Comparison of ENCODE assay signal across 14 cellular contexts in genomic region chr17:11178576-11178975, GRCh38.
A peak's percentile ranks its signal among the peaks of the same experiment; 100 is the strongest.
DNase-seq lines count a peak whose midpoint lies in the region; ATAC-seq, FAIRE-seq and TF ChIP-seq lines count a peak whose summit lies in the region.
"Had no signal": no experiment of that assay in that cellular context is flagged by ENCODE, and none has a peak within 500 bp of the region (broad histone marks: within the 10 kb centered on the region; RNA-seq: fewer than 3 reads in every experiment).

No MANE protein-coding gene starts in this region.

- H3K79me1 ChIP-seq in H1 (ENCODE audit: low read depth, low read length) = no peaks in the 10 kb centered on the region

- CTCF ChIA-PET in Caco-2 (lab: Charles Lee) = interaction anchor here (0.6 kb wide), 1 partner anchor 184 kb away, joined by 4 read pairs; no protein-coding TSS in a partner anchor
- CTCF ChIA-PET in H1 (lab: Charles Lee; ENCODE audit: partially characterized antibody) = interaction anchor here (1.4 kb wide), 1 partner anchor 34 kb away, joined by 4 read pairs; no protein-coding TSS in a partner anchor

- no peak overlapping the region for H2AK5ac ChIP-seq in H1 (ENCODE audit: low read depth, low read length)

- H3K23ac ChIP-seq in H1 (ENCODE audit: insufficient read length) = no peak overlapping the region

- TF ChIP-seq CTCF in Caco-2 (IDR thresholded peaks at IDR 0.05; ENCODE audit: insufficient read depth in 1 of 2, low read depth in 1 of 2, low read length in 1 of 2, severe bottlenecking in 1 of 2, unreplicated experiment in 1 of 2) (no peak), H1 (IDR thresholded peaks at IDR 0.05; ENCODE audit: control extremely low read depth in 1 of 3, insufficient read depth in 1 of 3, low read depth in 1 of 3, low read length in 3 of 3) (no peak), mucosa of descending colon (IDR thresholded peaks at IDR 0.05) (no peak)

- no peak overlapping the region for H2BK5ac ChIP-seq in H1 (ENCODE audit: low read depth, low read length)

- ATAC-seq in mucosa of descending colon = peak; percentile 46
- ATAC-seq: GM23338 had no signal

- no peak for TF ChIP-seq POLR2A in H1 (IDR thresholded peaks at IDR 0.05; ENCODE audit: control extremely low read depth in 1 of 2, low read depth in 2 of 2, low read length in 2 of 2)

- no peaks in the 10 kb centered on the region for H3K9me3 Mint-ChIP-seq in Caco-2 (ENCODE audit: unreplicated experiment)
- H3K9me3 Mint-ChIP-seq in activated T-cell treated with anti-CD3 and anti-CD28 coated beads, Interleukin-2, amount 50 U/mL, for 24 hours = no peaks in the 10 kb centered on the region

- no peaks in the 10 kb centered on the region for H3K4me1 Mint-ChIP-seq in Caco-2 (ENCODE audit: low read depth, unreplicated experiment)
- H3K4me1 Mint-ChIP-seq in activated T-cell treated with anti-CD3 and anti-CD28 coated beads, Interleukin-2, amount 50 U/mL, for 24 hours (ENCODE audit: low read depth) = no peaks in the 10 kb centered on the region
- H3K4me1 Mint-ChIP-seq: GM23338 had no signal

- H2BK20ac ChIP-seq in H1 (ENCODE audit: low read length) = no peak overlapping the region

- no peak overlapping the region for H2BK120ac ChIP-seq in H1 (replicated peaks; ENCODE audit: low read depth, low read length)

- H3K36me3 ChIP-seq in Caco-2 (ENCODE audit: control insufficient read depth, insufficient read depth, low read length) = no peaks in the 10 kb centered on the region
- no peaks in the 10 kb centered on the region for H3K36me3 ChIP-seq in H1 (ENCODE audit: control insufficient read depth in 2 of 4, insufficient read depth in 4 of 4, low read length in 3 of 4)
- H3K36me3 ChIP-seq in mucosa of descending colon (ENCODE audit: low read depth) = no peaks in the 10 kb centered on the region
- H3K36me3 ChIP-seq: BLaER1 treated with 17β-estradiol and CSF1 and Interleukin-3, amounts not matched to agents 10 nM and 100 nM had no signal

- intact Hi-C loops in Caco-2 (cut with micrococcal nuclease; ENCODE audit: unreplicated experiment) (loop anchor here (5.0 kb wide), 1 partner anchor 64 kb away; the partner anchor contains the start of gene SHISA6), mucosa of descending colon (cut with DNase I, micrococcal nuclease) (no loop called here)

- no peak for TF ChIP-seq EP300 in H1 (IDR thresholded peaks at IDR 0.05; ENCODE audit: borderline replicate concordance in 1 of 2, low read depth in 2 of 2, low read length in 2 of 2)

- H3K27me3 Mint-ChIP-seq in Caco-2 (ENCODE audit: insufficient read depth, unreplicated experiment) = no peaks in the 10 kb centered on the region
- H3K27me3 Mint-ChIP-seq in activated T-cell treated with anti-CD3 and anti-CD28 coated beads, Interleukin-2, amount 50 U/mL, for 24 hours = no peaks in the 10 kb centered on the region
- H3K27me3 Mint-ChIP-seq: CD4-positive, alpha-beta T cell had no signal

- TF ChIP-seq RAD21 in H1 (IDR thresholded peaks at IDR 0.05 in 1 of 2, conservative IDR thresholded peaks at IDR 0.05 in 1 of 2; ENCODE audit: low read depth in 2 of 2, low read length in 2 of 2) = no peak

- H3K9ac ChIP-seq in H1 (replicated peaks in 1 of 4; ENCODE audit: extremely low read depth in 1 of 4, low read depth in 3 of 4, low read length in 3 of 4) = no peak overlapping the region
- H3K9ac ChIP-seq: BLaER1 treated with 17β-estradiol and CSF1 and Interleukin-3, amounts not matched to agents 10 nM and 100 nM had no signal

- H3K4me3 Mint-ChIP-seq in Caco-2 (ENCODE audit: unreplicated experiment) = no peak overlapping the region
- no peak overlapping the region for H3K4me3 Mint-ChIP-seq in activated T-cell treated with anti-CD3 and anti-CD28 coated beads, Interleukin-2, amount 50 U/mL, for 24 hours
- H3K4me3 Mint-ChIP-seq: CD4-positive, alpha-beta T cell; GM23338; H9 had no signal

- H4K20me1 ChIP-seq in H1 (replicated peaks in 1 of 2; ENCODE audit: control insufficient read depth in 1 of 2, insufficient read depth in 2 of 2, low read length in 2 of 2) = no peaks in the 10 kb centered on the region
- H4K20me1 ChIP-seq: BLaER1 treated with 17β-estradiol and CSF1 and Interleukin-3, amounts not matched to agents 10 nM and 100 nM had no signal

- BruUV-seq in Caco-2 (replicated peaks; lab: Mats Ljungman, UMichigan) = no TSS peak

- no peaks in the 10 kb centered on the region for H3K9me3 ChIP-seq in Caco-2
- H3K9me3 ChIP-seq in H1 (ENCODE audit: insufficient read depth in 2 of 2, low read depth in 1 of 2, low read length in 1 of 2) = no peaks in the 10 kb centered on the region
- no peaks in the 10 kb centered on the region for H3K9me3 ChIP-seq in mucosa of descending colon
- H3K9me3 ChIP-seq: BLaER1 treated with 17β-estradiol and CSF1 and Interleukin-3, amounts not matched to agents 10 nM and 100 nM had no signal

- H3K36me3 Mint-ChIP-seq in Caco-2 (ENCODE audit: insufficient read depth, unreplicated experiment) = no peaks in the 10 kb centered on the region
- no peaks in the 10 kb centered on the region for H3K36me3 Mint-ChIP-seq in activated T-cell treated with anti-CD3 and anti-CD28 coated beads, Interleukin-2, amount 50 U/mL, for 24 hours (ENCODE audit: low read depth)

- H3K4me2 ChIP-seq in H1 (ENCODE audit: insufficient read depth in 1 of 2, low read depth in 2 of 2, low read length in 2 of 2) = no peak overlapping the region
- H3K4me2 ChIP-seq: BLaER1 treated with 17β-estradiol and CSF1 and Interleukin-3, amounts not matched to agents 10 nM and 100 nM; GM23338 had no signal

- no peaks in the 10 kb centered on the region for H3K27me3 ChIP-seq in Caco-2 (replicated peaks; ENCODE audit: control insufficient read depth, insufficient read depth, low read length)
- H3K27me3 ChIP-seq in H1 (replicated peaks in 1 of 4; ENCODE audit: control insufficient read depth in 3 of 4, extremely low read depth in 1 of 4, insufficient read depth in 3 of 4, low read length in 3 of 4) = peaks cover 0 to 1% (median 0%) of the 10 kb centered on the region in 4 experiments; a peak in 1 of 7 replicates
- H3K27me3 ChIP-seq: BLaER1 treated with 17β-estradiol and CSF1 and Interleukin-3, amounts not matched to agents 10 nM and 100 nM had no signal

- H3K23me2 ChIP-seq in H1 (ENCODE audit: low read depth, low read length) = no peaks in the 10 kb centered on the region

- H3K4me3 ChIP-seq in Caco-2 (ENCODE audit: low read depth, low read length) (no peak overlapping the region), H1 (ENCODE audit: extremely low read depth in 1 of 4, insufficient read depth in 2 of 4, low read depth in 3 of 4, low read length in 4 of 4) (no peak overlapping the region), mucosa of descending colon (no peak overlapping the region)
- H3K4me3 ChIP-seq: BLaER1 treated with 17β-estradiol and CSF1 and Interleukin-3, amounts not matched to agents 10 nM and 100 nM; GM23338 had no signal

- no peak overlapping the region for H4K91ac ChIP-seq in H1 (replicated peaks; ENCODE audit: insufficient read length, low read length)

- no peak for FAIRE-seq in H1 (lab: Jason Lieb, UNC)

- no peak overlapping the region for H3K56ac ChIP-seq in H1 (replicated peaks; ENCODE audit: insufficient read length, low read depth, low read length)

- peaks cover 11% of the 10 kb centered on the region for H3K4me1 ChIP-seq in Caco-2
- H3K4me1 ChIP-seq in H1 (replicated peaks in 1 of 4; ENCODE audit: control insufficient read depth in 3 of 4, insufficient read depth in 4 of 4, low read length in 3 of 4) = peaks cover 0 to 6% (median 0%) of the 10 kb centered on the region in 4 experiments; a peak in 3 of 7 replicates
- no peaks in the 10 kb centered on the region for H3K4me1 ChIP-seq in mucosa of descending colon (ENCODE audit: low read depth)

- WGBS in H1 (ENCODE audit: extremely low coverage in 1 of 2, insufficient coverage in 1 of 2, insufficient read length in 1 of 2, insufficient replicate concordance in 2 of 2, low coverage in 1 of 2, low lambda C conversion rate in 2 of 2, missing lambda C conversion rate in 1 of 2), 2 experiments = 87% methylated on average over 3 of the region's 3 CpGs; no CpG with 5 or more reads in 1 of the 2 experiments

- POLR2A ChIA-PET in Caco-2 (lab: Charles Lee) = no interaction called here
- POLR2A ChIA-PET in H1 (lab: Charles Lee; ENCODE audit: partially characterized antibody) = no interaction called here

- H3K79me2 ChIP-seq in H1 (ENCODE audit: control insufficient read depth in 1 of 2, insufficient read depth in 2 of 2, low read length in 2 of 2) = no peaks in the 10 kb centered on the region

- no peak overlapping the region for H4K8ac ChIP-seq in H1 (ENCODE audit: extremely low read depth, insufficient read depth, low read length)

- H4K5ac ChIP-seq in H1 (ENCODE audit: insufficient read length, low read depth, low read length) = no peak overlapping the region

- no peak overlapping the region for H3K14ac ChIP-seq in H1 (ENCODE audit: insufficient read length)

- peak overlapping the region; percentile 59 for H3K27ac Mint-ChIP-seq in Caco-2 (ENCODE audit: unreplicated experiment)
- no peak overlapping the region for H3K27ac Mint-ChIP-seq in activated T-cell treated with anti-CD3 and anti-CD28 coated beads, Interleukin-2, amount 50 U/mL, for 24 hours
- H3K27ac Mint-ChIP-seq: CD4-positive, alpha-beta T cell; GM23338; H9 had no signal

- H2BK12ac ChIP-seq in H1 (ENCODE audit: low read depth, low read length) = no peak overlapping the region

- H3K18ac ChIP-seq in H1 (ENCODE audit: extremely low read depth, low read length) = no peak overlapping the region

- H3K4ac ChIP-seq in H1 (replicated peaks; ENCODE audit: insufficient read length, low read depth, low read length) = no peak overlapping the region

- H3K27ac ChIP-seq in H1 (ENCODE audit: low read depth, low read length) = no peak overlapping the region
- H3K27ac ChIP-seq: BLaER1 treated with 17β-estradiol and CSF1 and Interleukin-3, amounts not matched to agents 10 nM and 100 nM had no signal

- no peak overlapping the region for H2BK15ac ChIP-seq in H1 (ENCODE audit: low read length)

- 0 out of 2 replicates have a peak overlapping the region, but pooled peaks have one; percentile 52 for H2AFZ ChIP-seq in H1 (ENCODE audit: low read length)
- H2AFZ ChIP-seq: GM23338 had no signal

- DNase-seq in Caco-2 = peak in 1 of 2 experiments; percentile 38
- DNase-seq in NCI-H82 (lab: John Stamatoyannopoulos, UW) = peak; percentile 94
- DNase-seq in H1 (ENCODE audit: low read depth in 1 of 2, low spot score in 2 of 2) = no peak
- DNase-seq in mucosa of descending colon = peak in 1 of 3 donors; percentile 7
- DNase-seq in activated T-cell treated with anti-CD3 and anti-CD28 coated beads, Interleukin-2, amount 50 U/mL, for 24 hours = no peak
- no peak for DNase-seq in putamen (ENCODE audit: low spot score)
- no peak for DNase-seq in DMS153 (lab: John Stamatoyannopoulos, UW)
- DNase-seq: ACHN; CD4-positive, alpha-beta T cell; DMS53; H9; IMR-90 had no signal

TF ChIP-seq in H1, 55 proteins besides CTCF, POLR2A, EP300 and RAD21 (continues in another document):
- TF ChIP-seq NRF1 (IDR thresholded peaks at IDR 0.05; ENCODE audit: low read depth, low read length) (no peak), NANOG (IDR thresholded peaks at IDR 0.05; ENCODE audit: insufficient read depth, low read depth, low read length, poor library complexity, severe bottlenecking) (no peak), BACH1 (IDR thresholded peaks at IDR 0.05; ENCODE audit: low read length) (no peak), SRF (IDR thresholded peaks at IDR 0.05; ENCODE audit: low read depth, low read length) (no peak), CBX5 (IDR thresholded peaks at IDR 0.05; ENCODE audit: low read depth, low read length) (no peak), HDAC2 (IDR thresholded peaks at IDR 0.05; ENCODE audit: borderline replicate concordance in 1 of 2, low read depth in 2 of 2, low read length in 2 of 2) (no peak)
